ENCODE assay signal across 8 cellular contexts in genomic region chr13:94596575-94596971, GRCh38. TPM values are rescaled to one million over a fixed set of nuclear protein-coding genes. Genes with fewer than 3 reads are reported as not detected.
A peak's percentile ranks its signal among the peaks of the same experiment; 100 is the strongest.
DNase-seq lines count a peak whose midpoint lies in the region; ATAC-seq and TF ChIP-seq lines count a peak whose summit lies in the region.

No MANE protein-coding gene starts in this region.

- H3K9me3 Mint-ChIP-seq in CD14-positive monocyte (peaks cover 1 to 9% (median 4%) of the 10 kb centered on the region in 7 donors), osteocyte (ENCODE audit: unreplicated experiment) (no peaks in the 10 kb centered on the region)

- no peak for ATAC-seq in HG02759 (IDR thresholded peaks at IDR 0.05; ENCODE audit: unreplicated experiment)

- intact Hi-C loops in CD14-positive monocyte (cut with micrococcal nuclease) = no loop called here
- intact Hi-C loops in OCI-LY7 (cut with micrococcal nuclease; ENCODE audit: unreplicated experiment) = loop anchor here (10.0 kb wide), 1 partner anchor 92 kb away; no protein-coding TSS in a partner anchor
- intact Hi-C loops in esophagus muscularis mucosa (cut with DNase I) = no loop called here

- H3K27me3 Mint-ChIP-seq in CD14-positive monocyte (ENCODE audit: low read depth in 3 of 3) = peaks cover 0 to 5% (median 3%) of the 10 kb centered on the region in 3 donors
- no peaks in the 10 kb centered on the region for H3K27me3 Mint-ChIP-seq in osteocyte (ENCODE audit: unreplicated experiment)

- no peak for TF ChIP-seq EP300 in esophagus muscularis mucosa (IDR thresholded peaks at IDR 0.05)

- TF ChIP-seq CTCF in CD14-positive monocyte (IDR thresholded peaks at IDR 0.05) (no peak), OCI-LY7 (conservative IDR thresholded peaks at IDR 0.05; ENCODE audit: low read length) (no peak), esophagus muscularis mucosa (IDR thresholded peaks at IDR 0.05) (no peak), osteocyte (IDR thresholded peaks at IDR 0.05) (no peak)

- no peaks in the 10 kb centered on the region for H3K9me2 ChIP-seq in OCI-LY7 (ENCODE audit: insufficient read depth, low read length)

- H3K79me2 ChIP-seq in OCI-LY7 (ENCODE audit: insufficient read depth, low read depth, low read length) = peaks cover 28% of the 10 kb centered on the region

- H4K20me1 ChIP-seq in OCI-LY7 (ENCODE audit: insufficient read depth, low read length) = no peaks in the 10 kb centered on the region; the same call in 1 of the 2 replicates

- no TSS peak for BruUV-seq in OCI-LY7 (replicated peaks; lab: Mats Ljungman, UMichigan)

- H3K4me1 ChIP-seq in OCI-LY7 (ENCODE audit: insufficient read depth, low read length, poor library complexity, severe bottlenecking) (peaks cover 12% of the 10 kb centered on the region), esophagus muscularis mucosa (peaks cover 18 to 35% (median 24%) of the 10 kb centered on the region in 4 donors)

- peak overlapping the region; percentile 76; the same call in 1 of the 2 replicates for H2AFZ ChIP-seq in OCI-LY7 (ENCODE audit: low read length)

- CTCF ChIA-PET in OCI-LY7 (lab: Charles Lee; ENCODE audit: unreplicated experiment) = interaction anchor here (0.8 kb wide), 1 partner anchor 21 kb away, joined by 3 read pairs; no protein-coding TSS in a partner anchor

- peak overlapping the region; percentile 98 for H3K4me2 ChIP-seq in OCI-LY7 (ENCODE audit: low read length)

- H3K9me3 ChIP-seq in OCI-LY7 (ENCODE audit: low read length) (no peaks in the 10 kb centered on the region), esophagus muscularis mucosa (no peaks in the 10 kb centered on the region)

- peak overlapping the region; percentile 26 for H3K27ac ChIP-seq in OCI-LY7 (ENCODE audit: low read depth, low read length, poor library complexity, severe bottlenecking)
- H3K27ac ChIP-seq in esophagus muscularis mucosa (replicated peaks in 1 of 4) = peak overlapping the region; percentile 81 to 85 (median 82)

- peak overlapping the region in 3 of 7 donors; percentile 84 to 93 (median 87) for H3K27ac Mint-ChIP-seq in CD14-positive monocyte
- H3K27ac Mint-ChIP-seq in osteocyte (ENCODE audit: unreplicated experiment) = peak overlapping the region; percentile 89

- no peaks in the 10 kb centered on the region for H3K27me3 ChIP-seq in esophagus muscularis mucosa

- H3K4me3 ChIP-seq in OCI-LY7 (ENCODE audit: low read depth, low read length, poor library complexity, severe bottlenecking) (peak overlapping the region; percentile 99), esophagus muscularis mucosa (peak overlapping the region; percentile 72 to 86 (median 80))

- DNase-seq in CD14-positive monocyte (ENCODE audit: low spot score) (no peak), OCI-LY7 (ENCODE audit: low spot score) (no peak), esophagus muscularis mucosa (ENCODE audit: extremely low spot score) (no peak), osteocyte (ENCODE audit: extremely low spot score, unreplicated experiment) (no peak), NCI-H2081 treated with DMSO at 0.1 percent for 48 hours (lab: John Stamatoyannopoulos, UW) (no peak), iPS-NIHi7 (ENCODE audit: extremely low spot score) (no peak), Ammon's horn (ENCODE audit: low spot score) (no peak)

- TF ChIP-seq POLR2A in esophagus muscularis mucosa (IDR thresholded peaks at IDR 0.05; ENCODE audit: low read depth) = no peak

- 74% methylated on average over 20 of the region's 20 CpGs for WGBS in esophagus muscularis mucosa

- POLR2A ChIA-PET in OCI-LY7 (lab: Charles Lee) = interaction anchor here (1.5 to 1.7 kb wide), 2 partner anchors 20 to 47 kb away, joined by 5 read pairs; no protein-coding TSS in a partner anchor

- peaks cover 7 to 13% of the 10 kb centered on the region in 2 donors for H3K36me3 Mint-ChIP-seq in CD14-positive monocyte
- H3K36me3 Mint-ChIP-seq in osteocyte (ENCODE audit: unreplicated experiment) = peaks cover 7% of the 10 kb centered on the region

- H3K4me1 Mint-ChIP-seq in CD14-positive monocyte = peaks cover 25% of the 10 kb centered on the region
- peaks cover 28% of the 10 kb centered on the region for H3K4me1 Mint-ChIP-seq in osteocyte (ENCODE audit: unreplicated experiment)

- H3K36me3 ChIP-seq in OCI-LY7 (ENCODE audit: insufficient read depth, low read length) (peaks cover 14% of the 10 kb centered on the region), esophagus muscularis mucosa (peaks cover under 1 to 14% (median 7%) of the 10 kb centered on the region in 4 donors)

- H3K4me3 Mint-ChIP-seq in CD14-positive monocyte = peak overlapping the region; percentile 94
- peak overlapping the region; percentile 86 for H3K4me3 Mint-ChIP-seq in osteocyte (ENCODE audit: unreplicated experiment)

RNA-seq across cellular contexts. Expression of gene TGDS, which starts 0.6 kb away (rescaled TPM):
- polyA plus RNA-seq in CD14-positive monocyte = 1 to 10 TPM; 5.6 to 6.8 TPM
- total RNA-seq in OCI-LY7 (2014; rRNA removed; shearing (Covaris generic)) = 8.0 and 8.8 TPM in 2 replicates
- total RNA-seq in OCI-LY7 (2022) (7.1 and 7.7 TPM in 2 replicates), esophagus muscularis mucosa (1 to 10 TPM; 3.7 to 7.5 (median 6.2) TPM), osteocyte (7.2 and 8.2 TPM in 2 replicates)

RNA-seq across cellular contexts. Expression of gene GPR180, which starts 5.1 kb away (rescaled TPM):
- 1 to 10 TPM; 1.0 to 1.1 TPM for polyA plus RNA-seq in CD14-positive monocyte
- 3.7 and 3.9 TPM in 2 replicates for total RNA-seq in OCI-LY7 (2014; rRNA removed; shearing (Covaris generic))
- total RNA-seq in OCI-LY7 (2022) = 4.1 and 4.7 TPM in 2 replicates
- 1 to 10 TPM; 2.7 to 4.7 (median 4.4) TPM for total RNA-seq in esophagus muscularis mucosa
- 6.5 and 6.7 TPM in 2 replicates for total RNA-seq in osteocyte
